In the genomic region with DNA sequence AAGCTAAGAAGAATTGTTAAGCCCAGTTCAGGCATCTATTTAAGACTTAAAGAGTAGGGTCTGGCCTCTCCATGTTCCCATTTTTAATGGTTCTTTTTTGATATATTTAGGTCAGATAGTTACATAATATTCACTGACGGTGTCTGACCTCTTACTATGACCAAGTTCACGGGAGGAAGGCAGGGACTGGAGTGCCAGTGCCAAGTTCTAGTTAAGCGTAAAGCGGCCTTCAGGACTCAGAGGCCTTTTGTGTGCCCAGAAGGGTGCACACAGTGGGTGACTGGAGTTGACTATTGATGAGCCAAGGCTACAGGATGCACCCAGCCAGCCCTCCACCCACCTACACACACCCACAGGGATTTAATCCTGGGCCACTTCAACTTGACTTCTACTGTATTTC, we compare ENCODE assay signal across 1 cellular context.
TF ChIP-seq lines count a peak whose summit lies in the region.

No MANE protein-coding gene starts in this region.

TF ChIP-seq in K562, 482 proteins besides CTCF, POLR2A, EP300 and RAD21 (continued from another document):
- TF ChIP-seq MAFG (tag; conservative IDR thresholded peaks at IDR 0.05), result no peak
TF ChIP-seq in K562: peak in this region for 0.
